12 cellular contexts compared by ENCODE assay signal in genomic region chr13:46124531-46124966, GRCh38. TPM values are rescaled to one million over a fixed set of nuclear protein-coding genes. Genes with fewer than 3 reads are reported as not detected.
DNase-seq lines count a peak whose midpoint lies in the region; ATAC-seq and TF ChIP-seq lines count a peak whose summit lies in the region.
"Had no signal": no experiment of that assay in that cellular context is flagged by ENCODE, and none has a peak within 500 bp of the region (broad histone marks: within the 10 kb centered on the region; RNA-seq: fewer than 3 reads in every experiment).

No MANE protein-coding gene starts in this region.

- H3K36me3 ChIP-seq in lower lobe of right lung = peaks cover 21% of the 10 kb centered on the region
- H3K36me3 ChIP-seq in stomach = peaks cover 0 to 7% (median 0%) of the 10 kb centered on the region in 4 donors

- TF ChIP-seq CTCF in CD4-positive, alpha-beta T cell (IDR thresholded peaks at IDR 0.05) = no peak
- TF ChIP-seq CTCF in lower lobe of right lung (IDR thresholded peaks at IDR 0.05) = no peak
- TF ChIP-seq CTCF in stomach (IDR thresholded peaks at IDR 0.05) = no peak

- POLR2A ChIA-PET in CD4-positive, alpha-beta T cell (lab: Charles Lee) = interaction anchor here (1.0 to 1.6 kb wide), 4 partner anchors 16 to 90 kb away, joined by 3 to 8 read pairs (median 5); no protein-coding TSS in a partner anchor

- CTCF ChIA-PET in CD4-positive, alpha-beta T cell (lab: Charles Lee) = interaction anchor here (1.5 to 2.8 kb wide), 2 partner anchors 15 to 197 kb away, joined by 4 to 12 read pairs; no protein-coding TSS in a partner anchor

- no peaks in the 10 kb centered on the region for H3K9me3 Mint-ChIP-seq in CD4-positive, alpha-beta T cell
- H3K9me3 Mint-ChIP-seq: brain had no signal

- peak overlapping the region; percentile 87 for H3K27ac Mint-ChIP-seq in CD4-positive, alpha-beta T cell
- H3K27ac Mint-ChIP-seq: brain had no signal

- H3K27me3 Mint-ChIP-seq in CD4-positive, alpha-beta T cell = no peaks in the 10 kb centered on the region

- TF ChIP-seq EP300 in stomach (IDR thresholded peaks at IDR 0.05) = no peak

- H3K4me1 ChIP-seq in lower lobe of right lung (peaks cover 29% of the 10 kb centered on the region), stomach (no peaks in the 10 kb centered on the region)

- H3K4me3 ChIP-seq in lower lobe of right lung (no peak overlapping the region), stomach (no peak overlapping the region)

- peaks cover 59% of the 10 kb centered on the region for H3K4me1 Mint-ChIP-seq in CD4-positive, alpha-beta T cell (ENCODE audit: low read depth)

- intact Hi-C loops in CD4-positive, alpha-beta T cell (cut with DNase I, micrococcal nuclease) = loop anchor here (5.0 to 10.0 kb wide), 2 partner anchors 67 to 280 kb away; no protein-coding TSS in a partner anchor
- intact Hi-C loops in lower lobe of right lung (cut with DNase I) = no loop called here
- intact Hi-C loops in stomach (cut with DNase I; ENCODE audit: low total_unique reads) = no loop called here

- H3K27me3 ChIP-seq in CD4-positive, alpha-beta T cell (ENCODE audit: control insufficient read depth, insufficient read depth, low read length) = no peaks in the 10 kb centered on the region
- H3K27me3 ChIP-seq in lower lobe of right lung (ENCODE audit: low read depth) = no peaks in the 10 kb centered on the region
- no peaks in the 10 kb centered on the region for H3K27me3 ChIP-seq in stomach

- peak overlapping the region; percentile 47 for H3K4me3 Mint-ChIP-seq in CD4-positive, alpha-beta T cell
- H3K4me3 Mint-ChIP-seq: brain had no signal

- TF ChIP-seq POLR2A in GM19099 (IDR thresholded peaks at IDR 0.05; ENCODE audit: extremely low read depth, insufficient read length, low read depth) (peak; percentile 55), stomach (IDR thresholded peaks at IDR 0.05) (no peak)

- no peak for ATAC-seq in CD4-positive, alpha-beta T cell (ENCODE audit: poor library complexity)
- no peak for ATAC-seq in lower lobe of right lung
- ATAC-seq: left colon had no signal

- H3K36me3 Mint-ChIP-seq in CD4-positive, alpha-beta T cell (ENCODE audit: low read depth) = peaks cover 31% of the 10 kb centered on the region
- H3K36me3 Mint-ChIP-seq: brain had no signal

- WGBS in stomach, 5 donors = 62 to 78% (median 73%) methylated on average over 9 to 10 of the region's 10 CpGs

- no peaks in the 10 kb centered on the region for H3K9me3 ChIP-seq in CD4-positive, alpha-beta T cell (ENCODE audit: control insufficient read depth, low read length)
- H3K9me3 ChIP-seq in lower lobe of right lung = no peaks in the 10 kb centered on the region
- H3K9me3 ChIP-seq in stomach = no peaks in the 10 kb centered on the region

- peak overlapping the region; percentile 37 for H3K27ac ChIP-seq in CD4-positive, alpha-beta T cell (ENCODE audit: low read depth, low read length)
- no peak overlapping the region for H3K27ac ChIP-seq in lower lobe of right lung
- H3K27ac ChIP-seq in stomach = no peak overlapping the region

- DNase-seq in CD4-positive, alpha-beta T cell = peak in 1 of 10 experiments; percentile 33
- DNase-seq in activated CD4-positive, alpha-beta T cell treated with anti-CD3 and anti-CD28 coated beads, Interleukin-2, amount 50 U/mL, for 48 hours = peak; percentile 31 to 42
- peak; percentile 59 for DNase-seq in lower lobe of right lung
- no peak for DNase-seq in activated gamma-delta T cell (lab: John Stamatoyannopoulos, UW)
- no peak for DNase-seq in stomach
- no peak for DNase-seq in NCI-H1930 (lab: John Stamatoyannopoulos, UW)
- DNase-seq in NCI-H2081 treated with DMSO at 0.1 percent for 48 hours (lab: John Stamatoyannopoulos, UW) = no peak

RNA-seq across cellular contexts. Expression of gene CPB2, which starts 19.7 kb away (rescaled TPM):
- total RNA-seq in CD4-positive, alpha-beta T cell = not detected
- total RNA-seq in lower lobe of right lung = 33.5 TPM
- 1 to 10 TPM in 1 of 5 donors, under 1 TPM in 1, not detected in 3; 0.37 to 2.2 TPM for total RNA-seq in stomach
- polyA plus RNA-seq in stomach = not detected
- total RNA-seq: left colon, LHCN-M2, renal cortical epithelial cell had no signal

RNA-seq across cellular contexts. Expression of gene LCP1, which starts 57.4 kb away (rescaled TPM):
- total RNA-seq in CD4-positive, alpha-beta T cell = 100 to 1,000 TPM; 266 to 276 TPM
- total RNA-seq in lower lobe of right lung (371 TPM), stomach (10 to 100 TPM in 4 of 5 donors, not detected in 1; 12.8 to 44.6 (median 33.0) TPM)
- 10 to 100 TPM; 10.6 to 20.0 (median 14.1) TPM for polyA plus RNA-seq in stomach
- total RNA-seq: LHCN-M2 had no signal

Comparison
In these comparisons a context has a peak if more than half of its experiments do, and no peak if none do; other contexts are left out.
1. DNase-seq: peak in activated CD4-positive, alpha-beta T cell treated with anti-CD3 and anti-CD28 coated beads, Interleukin-2, amount 50 U/mL, for 48 hours (2 of 2) and lower lobe of right lung (single experiment); none in activated gamma-delta T cell (single experiment), stomach (single experiment), NCI-H1930 (0 of 2) and NCI-H2081 treated with DMSO at 0.1 percent for 48 hours (single experiment).
2. RNA of gene CPB2, which starts 19.7 kb away (total RNA-seq): 33.5 TPM in lower lobe of right lung (single experiment); not detected in CD4-positive, alpha-beta T cell and 0.37 to 2.2 TPM in stomach; every median in the first group is over 10 times any median in the second.
3. intact Hi-C loops: an anchor here in CD4-positive, alpha-beta T cell (5.0 to 10.0 kb wide); none called in lower lobe of right lung and stomach.